1 cellular context compared by ENCODE assay signal in genomic region chr21:43659136-43660000, GRCh38.
TF ChIP-seq lines count a peak whose summit lies in the region.

Gene HSF2BP, minus strand, starts transcription at chr21:43659488. Its CDS starts 1,392 bp downstream, at chr21:43658096.
Gene RRP1B, plus strand, starts transcription at chr21:43659560. Its CDS starts 105 bp downstream, at chr21:43659665.

TF ChIP-seq in K562, 482 proteins besides CTCF, POLR2A, EP300 and RAD21 (continued from another document and continues in another):
- TF ChIP-seq CUX1 (CRISPR knock-in tag; IDR thresholded peaks at IDR 0.05) (peak; percentile 93), MEIS2 (IDR thresholded peaks at IDR 0.05; ENCODE audit: partially characterized antibody) (peak; percentile 1), FOXA3 (CRISPR knock-in tag; conservative IDR thresholded peaks at IDR 0.05 in 1 of 2, IDR thresholded peaks at IDR 0.05 in 1 of 2) (peak in 1 of 2 experiments; percentile 87; a peak in 2 of 4 replicates), TCF7 (IDR thresholded peaks at IDR 0.05; ENCODE audit: borderline replicate concordance) (peak; percentile 68; the same call in 1 of the 2 replicates), SMARCC2 (IDR thresholded peaks at IDR 0.05; ENCODE audit: low read depth) (no peak), ZNF133 (CRISPR knock-in tag; IDR thresholded peaks at IDR 0.05) (no peak), ARID3B (CRISPR knock-in tag; IDR thresholded peaks at IDR 0.05; ENCODE audit: borderline replicate concordance) (no peak; the same call in 1 of the 2 replicates), ZNF408 (CRISPR knock-in tag; IDR thresholded peaks at IDR 0.05; ENCODE audit: low read depth) (0 out of 2 replicates have a peak, but pooled peaks have one; percentile 31), MEF2A (IDR thresholded peaks at IDR 0.05; ENCODE audit: control insufficient read depth, low read depth, low read length) (no peak; the same call in 1 of the 2 replicates), CEBPZ (IDR thresholded peaks at IDR 0.05; ENCODE audit: borderline replicate concordance, low read depth, low read length) (no peak), ZNF551 (CRISPR knock-in tag; IDR thresholded peaks at IDR 0.05) (no peak), ZNF445 (CRISPR knock-in tag; IDR thresholded peaks at IDR 0.05; ENCODE audit: low read depth) (no peak), ZBTB1 (CRISPR knock-in tag; IDR thresholded peaks at IDR 0.05; ENCODE audit: borderline replicate concordance, low read depth) (peak; percentile 92), HES1 (IDR thresholded peaks at IDR 0.05; ENCODE audit: low read depth) (no peak), CXXC5 (CRISPR knock-in tag; IDR thresholded peaks at IDR 0.05) (peak; percentile 97), GTF2B (IDR thresholded peaks at IDR 0.05; ENCODE audit: extremely low read depth, insufficient read length) (no peak), RBM14 (IDR thresholded peaks at IDR 0.05; ENCODE audit: borderline replicate concordance, insufficient read depth, low read depth, low read length) (no peak), FOS (IDR thresholded peaks at IDR 0.05; ENCODE audit: extremely low read depth, insufficient read length) (no peak), CBX8 (IDR thresholded peaks at IDR 0.05; ENCODE audit: borderline replicate concordance, extremely low read depth, low read depth, low read length, poor library complexity, severe bottlenecking) (no peak), TGIF2 (CRISPR knock-in tag; IDR thresholded peaks at IDR 0.05) (peak; percentile 97), ZNF316 (IDR thresholded peaks at IDR 0.05) (peak; percentile 44; the same call in 1 of the 2 replicates), NFXL1 (CRISPR knock-in tag; IDR thresholded peaks at IDR 0.05) (no peak; the same call in 1 of the 2 replicates), THRB (CRISPR knock-in tag; conservative IDR thresholded peaks at IDR 0.05) (no peak), ZNF668 (CRISPR knock-in tag; IDR thresholded peaks at IDR 0.05) (peak; percentile 82), GATAD2A (IDR thresholded peaks at IDR 0.05) (peak; percentile 82; the same call in 1 of the 2 replicates), KDM4B (IDR thresholded peaks at IDR 0.05; ENCODE audit: borderline replicate concordance in 2 of 2, low read depth in 1 of 2) (no peak), ZNF311 (CRISPR knock-in tag; IDR thresholded peaks at IDR 0.05) (no peak), ZNF146 (CRISPR knock-in tag; IDR thresholded peaks at IDR 0.05; ENCODE audit: unreplicated experiment) (no peak), WHSC1 (IDR thresholded peaks at IDR 0.05; ENCODE audit: low read length) (no peak), TCFL5 (CRISPR knock-in tag; conservative IDR thresholded peaks at IDR 0.05) (no peak), NR1H2 (CRISPR knock-in tag; IDR thresholded peaks at IDR 0.05) (no peak; the same call in 1 of the 2 replicates), SNAPC5 (CRISPR knock-in tag; IDR thresholded peaks at IDR 0.05) (no peak), NFIX (CRISPR knock-in tag; IDR thresholded peaks at IDR 0.05; ENCODE audit: low read depth) (no peak), MYNN (IDR thresholded peaks at IDR 0.05) (no peak), MYNN (CRISPR knock-in tag; IDR thresholded peaks at IDR 0.05) (no peak), ZNF507 (tag; conservative IDR thresholded peaks at IDR 0.05) (no peak), ZNF124 (CRISPR knock-in tag; IDR thresholded peaks at IDR 0.05) (peak; percentile 18; the same call in 1 of the 2 replicates), NR4A1 (CRISPR knock-in tag; IDR thresholded peaks at IDR 0.05) (peak; percentile 54; the same call in 1 of the 2 replicates), NR4A1 (tag; IDR thresholded peaks at IDR 0.05) (peak; percentile 95), XRCC4 (IDR thresholded peaks at IDR 0.05; ENCODE audit: extremely low read depth, insufficient read depth, insufficient read length) (no peak), CAMTA2 (CRISPR knock-in tag; conservative IDR thresholded peaks at IDR 0.05) (no peak), RBM39 (optimal IDR thresholded peaks at IDR 0.05; ENCODE audit: low read depth, low read length) (no peak), E2F3 (CRISPR knock-in tag; IDR thresholded peaks at IDR 0.05) (peak; percentile 94), LEF1 (IDR thresholded peaks at IDR 0.05) (no peak), ZNF592 (IDR thresholded peaks at IDR 0.05) (peak; percentile 100), IRF2 (CRISPR knock-in tag; IDR thresholded peaks at IDR 0.05) (0 out of 2 replicates have a peak, but pooled peaks have one; percentile 45), KDM2B (CRISPR knock-in tag; IDR thresholded peaks at IDR 0.05) (no peak), SMARCE1 (IDR thresholded peaks at IDR 0.05) (no peak)
